In genomic region chr5:123429993-123430392, GRCh38 we compare ENCODE assay signal across 10 cellular contexts. TPM values are rescaled to one million over a fixed set of nuclear protein-coding genes. Genes with fewer than 3 reads are reported as not detected.
DNase-seq lines count a peak whose midpoint lies in the region; ATAC-seq and TF ChIP-seq lines count a peak whose summit lies in the region.
"Had no signal": no experiment of that assay in that cellular context is flagged by ENCODE, and none has a peak within 500 bp of the region (broad histone marks: within the 10 kb centered on the region; RNA-seq: fewer than 3 reads in every experiment).

No MANE protein-coding gene starts in this region.

- no peak for TF ChIP-seq CTCF in cardiac fibroblast (IDR thresholded peaks at IDR 0.05; ENCODE audit: low read depth, low read length)
- no peak for TF ChIP-seq CTCF in omental fat pad (IDR thresholded peaks at IDR 0.05)

- H3K4me3 ChIP-seq in cardiac fibroblast (replicated peaks in 1 of 2; ENCODE audit: low read depth in 2 of 2, low read length in 2 of 2), result no peak overlapping the region

- ATAC-seq in omental fat pad (ENCODE audit: low FRiP score), result peak; percentile 75
- ATAC-seq in HG03432 (IDR thresholded peaks at IDR 0.05; ENCODE audit: unreplicated experiment), result no peak
- ATAC-seq in HG03280 (IDR thresholded peaks at IDR 0.05; ENCODE audit: unreplicated experiment), result no peak
- ATAC-seq: stimulated activated memory B cell treated with anti-CD40 and anti-IgM and Interleukin-4, amounts not matched to agents 10 μg/mL and 1 μg/mL and 100 μg/mL, for 72 hours had no signal

- peak; percentile 13 for DNase-seq in DMS 273 (lab: John Stamatoyannopoulos, UW; ENCODE audit: unreplicated experiment)
- DNase-seq in DMS 273 treated with DMSO at 0.1 percent for 48 hours (lab: John Stamatoyannopoulos, UW), result no peak
- DNase-seq in MV-4-11 (lab: John Stamatoyannopoulos, UW), result peak; percentile 97
- peak; percentile 94 to 97 for DNase-seq in cardiac fibroblast (ENCODE audit: low read depth in 2 of 2)
- DNase-seq in omental fat pad (ENCODE audit: low spot score), result no peak
- no peak for DNase-seq in hypothalamus (lab: John Stamatoyannopoulos, UW)
- DNase-seq: activated T-cell treated with anti-CD3 and anti-CD28 coated beads, Interleukin-2, amount 50 U/mL, for 4 hours had no signal

RNA-seq across cellular contexts. Expression of gene CEP120, which starts 6.8 kb away (rescaled TPM):
- 10 to 100 TPM; 11.3 to 35.0 (median 15.7) TPM for total RNA-seq in omental fat pad

Comparison
In these comparisons a context has a peak if more than half of its experiments do, and no peak if none do; other contexts are left out.
1. DNase-seq: peak in DMS 273 (single experiment), MV-4-11 (single experiment) and cardiac fibroblast (2 of 2); none in DMS 273 treated with DMSO at 0.1 percent for 48 hours (single experiment), omental fat pad (single experiment) and hypothalamus (0 of 51).